Comparison of ENCODE assay signal across 8 cellular contexts in the genomic region with DNA sequence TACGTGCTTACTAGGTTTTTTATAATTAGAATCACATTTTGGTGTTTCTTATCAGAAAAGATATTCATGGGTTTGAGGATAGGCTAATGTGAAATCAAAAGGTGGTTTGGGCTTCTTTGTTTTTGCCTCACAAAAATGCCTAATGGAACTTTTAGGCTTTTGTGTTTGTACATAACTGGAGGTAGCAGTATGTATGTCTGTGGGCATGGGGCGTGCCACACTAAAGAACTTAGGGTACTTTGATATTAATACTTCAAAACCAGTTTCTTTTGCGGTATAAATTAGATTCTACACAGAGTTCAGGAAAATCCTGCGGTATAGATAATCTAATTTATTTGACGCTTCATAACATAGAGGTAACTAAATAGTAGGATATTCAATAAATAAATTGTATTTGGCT. TPM values are rescaled to one million over a fixed set of nuclear protein-coding genes. Genes with fewer than 3 reads are reported as not detected.
DNase-seq lines count a peak whose midpoint lies in the region; ATAC-seq, FAIRE-seq and TF ChIP-seq lines count a peak whose summit lies in the region.

No MANE protein-coding gene starts in this region.

- H3K27me3 Mint-ChIP-seq in activated B cell treated with CpG ODN at 0.5 μM for 24 hours, result no peaks in the 10 kb centered on the region

- POLR2A ChIA-PET in activated B cell treated with CpG ODN at 0.5 μM for 24 hours (lab: Charles Lee), result interaction anchor here (1.0 to 7.7 kb wide), 9 partner anchors 78 to 359 kb away, joined by 3 to 158 read pairs (median 34); no protein-coding TSS in a partner anchor

- H3K9me3 ChIP-seq in HAP-1, result no peaks in the 10 kb centered on the region
- no peaks in the 10 kb centered on the region for H3K9me3 ChIP-seq in small intestine (ENCODE audit: control insufficient read depth, low read depth)

- peak overlapping the region; percentile 98 for H3K27ac Mint-ChIP-seq in activated B cell treated with CpG ODN at 0.5 μM for 24 hours

- intact Hi-C loops in activated B cell treated with CpG ODN at 0.5 μM for 24 hours (cut with micrococcal nuclease), result loop anchor here (2.0 kb wide), 1 partner anchor 161 kb away; no protein-coding TSS in a partner anchor

- ATAC-seq in activated B cell treated with CpG ODN at 0.5 μM for 24 hours (ENCODE audit: low read depth) (no peak), foreskin keratinocyte (no peak), HG03432 (IDR thresholded peaks at IDR 0.05; ENCODE audit: unreplicated experiment) (no peak)

- no peaks in the 10 kb centered on the region for H3K9me3 Mint-ChIP-seq in activated B cell treated with CpG ODN at 0.5 μM for 24 hours

- CTCF ChIA-PET in activated B cell treated with CpG ODN at 0.5 μM for 24 hours (lab: Charles Lee), result no interaction called here

- peaks cover 17% of the 10 kb centered on the region for H3K36me3 Mint-ChIP-seq in activated B cell treated with CpG ODN at 0.5 μM for 24 hours (ENCODE audit: low read depth)

- peak overlapping the region; percentile 69 for H3K4me3 ChIP-seq in HAP-1
- peak overlapping the region; percentile 46 to 92 for H3K4me3 ChIP-seq in small intestine (ENCODE audit: low read depth in 1 of 2, low read length in 2 of 2)

- H3K4me1 ChIP-seq in HAP-1 (peaks cover 12% of the 10 kb centered on the region), foreskin keratinocyte (peaks cover 15% of the 10 kb centered on the region), small intestine (ENCODE audit: control insufficient read depth in 2 of 2, insufficient read depth in 1 of 2, low read depth in 1 of 2, low read length in 1 of 2) (peaks cover 0 to 8% of the 10 kb centered on the region in 2 donors)

- in situ Hi-C loops in HAP-1 (cut with MboI; ENCODE audit: low sequenced_read_pairs), result no loop called here

- peaks cover 52% of the 10 kb centered on the region for H3K4me1 Mint-ChIP-seq in activated B cell treated with CpG ODN at 0.5 μM for 24 hours

- no peak for TF ChIP-seq CTCF in activated B cell treated with CpG ODN at 0.5 μM for 24 hours (IDR thresholded peaks at IDR 0.05)
- no peak for TF ChIP-seq CTCF in foreskin keratinocyte (conservative IDR thresholded peaks at IDR 0.05)

- FAIRE-seq in small intestine (lab: Jason Lieb, UNC), result no peak

- peak overlapping the region; percentile 21 for H3K27ac ChIP-seq in foreskin keratinocyte
- H3K27ac ChIP-seq in small intestine (ENCODE audit: low read depth in 1 of 2, low read length in 1 of 2), result peak overlapping the region in 1 of 2 donors; percentile 89

- DNase-seq in HAP-1 (ENCODE audit: low spot score in 2 of 2) (no peak), activated B cell treated with CpG ODN at 0.5 μM for 24 hours (no peak), foreskin keratinocyte (no peak), small intestine (no peak), amygdala (lab: John Stamatoyannopoulos, UW) (no peak), GF-D8 (lab: John Stamatoyannopoulos, UW) (no peak), NCI-H1417 treated with DMSO at 0.1 percent for 48 hours (lab: John Stamatoyannopoulos, UW) (no peak)

- WGBS in small intestine, 3 donors, result 4 to 17% (median 12%) methylated on average over 5 of the region's 5 CpGs

- H3K4me3 Mint-ChIP-seq in activated B cell treated with CpG ODN at 0.5 μM for 24 hours, result peak overlapping the region; percentile 99

- H3K27me3 ChIP-seq in HAP-1 (ENCODE audit: low read depth) (no peaks in the 10 kb centered on the region), foreskin keratinocyte (no peaks in the 10 kb centered on the region), small intestine (ENCODE audit: control insufficient read depth in 2 of 2, insufficient read depth in 2 of 2, low read length in 2 of 2) (no peaks in the 10 kb centered on the region)

- H3K36me3 ChIP-seq in HAP-1 (replicated peaks) (no peaks in the 10 kb centered on the region), small intestine (ENCODE audit: control insufficient read depth in 2 of 2, insufficient read depth in 2 of 2, low read length in 2 of 2) (no peaks in the 10 kb centered on the region)

RNA-seq across cellular contexts. Expression of a gene that starts 1.9 kb away (rescaled TPM):
- total RNA-seq in activated B cell treated with CpG ODN at 0.5 μM for 24 hours, result 116 and 130 TPM in 2 replicates
- total RNA-seq in foreskin keratinocyte, result 11.2 and 12.6 TPM in 2 replicates
- 4.7 and 4.8 TPM in 2 replicates for polyA plus RNA-seq in foreskin keratinocyte
- polyA plus RNA-seq in small intestine, result 1 to 10 TPM; 5.1 to 9.6 (median 7.2) TPM
